In the genomic region with DNA sequence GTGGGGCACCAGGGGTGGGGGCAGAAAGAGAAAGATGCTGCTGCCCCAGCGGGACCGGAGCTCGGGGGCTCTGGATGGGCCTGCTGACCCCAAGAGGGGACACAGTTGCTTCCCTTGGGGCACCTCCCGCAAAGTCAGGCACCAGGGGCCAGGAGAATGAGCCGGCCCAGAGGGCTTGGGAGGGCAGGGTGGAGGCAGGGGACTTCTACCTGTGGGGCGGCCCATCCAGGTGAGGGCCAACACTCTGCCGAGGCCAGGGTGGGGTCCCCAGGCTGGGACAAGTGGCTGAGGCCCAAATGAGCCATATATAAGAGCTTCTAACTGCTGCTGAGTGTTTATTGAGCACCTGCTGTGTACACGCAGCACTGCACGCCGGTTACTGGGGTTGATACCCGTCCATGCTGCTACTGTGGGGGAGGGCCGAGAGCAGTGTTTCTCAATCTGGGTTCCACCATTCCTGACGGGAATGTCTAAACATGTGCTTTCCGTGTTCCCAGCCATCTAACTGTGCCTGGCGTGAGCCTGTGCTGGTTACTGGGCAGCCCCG, we compare ENCODE assay signal across 22 cellular contexts.
A peak's percentile ranks its signal among the peaks of the same experiment; 100 is the strongest.
DNase-seq lines count a peak whose midpoint lies in the region; ATAC-seq and TF ChIP-seq lines count a peak whose summit lies in the region.
"Had no signal": no experiment of that assay in that cellular context is flagged by ENCODE, and none has a peak within 500 bp of the region (broad histone marks: within the 10 kb centered on the region; RNA-seq: fewer than 3 reads in every experiment).

No MANE protein-coding gene starts in this region.

- no peaks in the 10 kb centered on the region for H3K36me3 ChIP-seq in BLaER1 treated with 17β-estradiol and CSF1 and Interleukin-3, amounts not matched to agents 10 nM and 100 nM
- no peaks in the 10 kb centered on the region for H3K36me3 ChIP-seq in ascending aorta
- H3K36me3 ChIP-seq: prostate gland, suprapubic skin had no signal

- CTCF ChIA-PET in activated CD4-positive, alpha-beta memory T cell treated with anti-CD3 and anti-CD28 coated beads for 36 hours (lab: Charles Lee) = interaction anchor here (1.6 to 2.6 kb wide), 2 partner anchors 15 to 20 kb away, joined by 5 to 8 read pairs; no protein-coding TSS in a partner anchor
- CTCF ChIA-PET in activated CD4-positive, alpha-beta memory T cell treated with anti-CD3 and anti-CD28 coated beads, Interleukin-2, amount 10 ng/mL, durations not matched to agents 7 days and 5 days (lab: Charles Lee) = no interaction called here

- H3K9ac ChIP-seq in BLaER1 treated with 17β-estradiol and CSF1 and Interleukin-3, amounts not matched to agents 10 nM and 100 nM = no peak overlapping the region

- TF ChIP-seq CTCF in endothelial cell (IDR thresholded peaks at IDR 0.05; ENCODE audit: unreplicated experiment) (no peak), ascending aorta (IDR thresholded peaks at IDR 0.05) (no peak)

- H3K4me3 ChIP-seq in BLaER1 treated with 17β-estradiol and CSF1 and Interleukin-3, amounts not matched to agents 10 nM and 100 nM = no peak overlapping the region
- H3K4me3 ChIP-seq in ascending aorta = no peak overlapping the region
- H3K4me3 ChIP-seq: A549, GM12878, prostate gland, suprapubic skin had no signal

- no peaks in the 10 kb centered on the region for H3K27me3 Mint-ChIP-seq in activated CD4-positive, alpha-beta memory T cell treated with anti-CD3 and anti-CD28 coated beads for 36 hours
- no peaks in the 10 kb centered on the region for H3K27me3 Mint-ChIP-seq in activated CD4-positive, alpha-beta memory T cell treated with anti-CD3 and anti-CD28 coated beads, Interleukin-2, amount 10 ng/mL, durations not matched to agents 7 days and 5 days
- H3K27me3 Mint-ChIP-seq in endothelial cell (ENCODE audit: unreplicated experiment) = peaks cover 3% of the 10 kb centered on the region
- peaks cover 2 to 6% of the 10 kb centered on the region in 2 donors for H3K27me3 Mint-ChIP-seq in natural killer cell treated with Interleukin-12 subunit alpha and Interleukin-12 subunit beta and Interleukin-15 and Interleukin-18, amount 100 ng/mL, for 72 hours
- H3K27me3 Mint-ChIP-seq: naive thymus-derived CD4-positive, alpha-beta T cell had no signal

- H3K4me1 Mint-ChIP-seq in activated CD4-positive, alpha-beta memory T cell treated with anti-CD3 and anti-CD28 coated beads for 36 hours (ENCODE audit: low read depth) = no peaks in the 10 kb centered on the region
- H3K4me1 Mint-ChIP-seq in activated CD4-positive, alpha-beta memory T cell treated with anti-CD3 and anti-CD28 coated beads, Interleukin-2, amount 10 ng/mL, durations not matched to agents 7 days and 5 days = no peaks in the 10 kb centered on the region
- H3K4me1 Mint-ChIP-seq in endothelial cell (ENCODE audit: unreplicated experiment) = peaks cover 13% of the 10 kb centered on the region
- H3K4me1 Mint-ChIP-seq in natural killer cell treated with Interleukin-12 subunit alpha and Interleukin-12 subunit beta and Interleukin-15 and Interleukin-18, amount 100 ng/mL, for 72 hours (ENCODE audit: low read depth in 2 of 2) = no peaks in the 10 kb centered on the region
- H3K4me1 Mint-ChIP-seq: immature natural killer cell had no signal

- H3K36me3 Mint-ChIP-seq in activated CD4-positive, alpha-beta memory T cell treated with anti-CD3 and anti-CD28 coated beads for 36 hours = no peaks in the 10 kb centered on the region
- H3K36me3 Mint-ChIP-seq in activated CD4-positive, alpha-beta memory T cell treated with anti-CD3 and anti-CD28 coated beads, Interleukin-2, amount 10 ng/mL, durations not matched to agents 7 days and 5 days (ENCODE audit: low read depth) = no peaks in the 10 kb centered on the region
- no peaks in the 10 kb centered on the region for H3K36me3 Mint-ChIP-seq in endothelial cell (ENCODE audit: low read depth, unreplicated experiment)
- no peaks in the 10 kb centered on the region for H3K36me3 Mint-ChIP-seq in natural killer cell treated with Interleukin-12 subunit alpha and Interleukin-12 subunit beta and Interleukin-15 and Interleukin-18, amount 100 ng/mL, for 72 hours
- H3K36me3 Mint-ChIP-seq: immature natural killer cell; naive thymus-derived CD4-positive, alpha-beta T cell had no signal

- H3K4me3 Mint-ChIP-seq in activated CD4-positive, alpha-beta memory T cell treated with anti-CD3 and anti-CD28 coated beads for 36 hours = no peak overlapping the region
- H3K4me3 Mint-ChIP-seq in activated CD4-positive, alpha-beta memory T cell treated with anti-CD3 and anti-CD28 coated beads, Interleukin-2, amount 10 ng/mL, durations not matched to agents 7 days and 5 days = no peak overlapping the region
- H3K4me3 Mint-ChIP-seq in endothelial cell (ENCODE audit: unreplicated experiment) = no peak overlapping the region
- H3K4me3 Mint-ChIP-seq in natural killer cell treated with Interleukin-12 subunit alpha and Interleukin-12 subunit beta and Interleukin-15 and Interleukin-18, amount 100 ng/mL, for 72 hours = no peak overlapping the region
- H3K4me3 Mint-ChIP-seq: immature natural killer cell; naive thymus-derived CD4-positive, alpha-beta T cell had no signal

- intact Hi-C loops in activated CD4-positive, alpha-beta memory T cell treated with anti-CD3 and anti-CD28 coated beads for 36 hours (cut with micrococcal nuclease) = no loop called here
- intact Hi-C loops in ascending aorta (cut with DNase I) = no loop called here

- peaks cover 32 to 77% (median 73%) of the 10 kb centered on the region in 10 experiments for H3K4me1 ChIP-seq in BLaER1 treated with 17β-estradiol and CSF1 and Interleukin-3, amounts not matched to agents 10 nM and 100 nM
- H3K4me1 ChIP-seq in ascending aorta = peaks cover under 1% of the 10 kb centered on the region in 2 donors

- POLR2A ChIA-PET in activated CD4-positive, alpha-beta memory T cell treated with anti-CD3 and anti-CD28 coated beads for 36 hours (lab: Charles Lee) = no interaction called here
- POLR2A ChIA-PET in activated CD4-positive, alpha-beta memory T cell treated with anti-CD3 and anti-CD28 coated beads, Interleukin-2, amount 10 ng/mL, durations not matched to agents 7 days and 5 days (lab: Charles Lee) = no interaction called here

- H3K4me2 ChIP-seq in BLaER1 treated with 17β-estradiol and CSF1 and Interleukin-3, amounts not matched to agents 10 nM and 100 nM = peak overlapping the region in 7 of 11 experiments; percentile 9 to 81 (median 71); a peak in 8 of 22 replicates
- H3K4me2 ChIP-seq: A549 had no signal

- no peaks in the 10 kb centered on the region for H3K9me3 ChIP-seq in BLaER1 treated with 17β-estradiol and CSF1 and Interleukin-3, amounts not matched to agents 10 nM and 100 nM (replicated peaks in 1 of 11)
- no peaks in the 10 kb centered on the region for H3K9me3 ChIP-seq in ascending aorta
- H3K9me3 ChIP-seq: A549, prostate gland, suprapubic skin had no signal

- H3K27ac Mint-ChIP-seq in activated CD4-positive, alpha-beta memory T cell treated with anti-CD3 and anti-CD28 coated beads for 36 hours = no peak overlapping the region
- H3K27ac Mint-ChIP-seq in activated CD4-positive, alpha-beta memory T cell treated with anti-CD3 and anti-CD28 coated beads, Interleukin-2, amount 10 ng/mL, durations not matched to agents 7 days and 5 days = no peak overlapping the region
- no peak overlapping the region for H3K27ac Mint-ChIP-seq in endothelial cell (ENCODE audit: unreplicated experiment)
- H3K27ac Mint-ChIP-seq in natural killer cell treated with Interleukin-12 subunit alpha and Interleukin-12 subunit beta and Interleukin-15 and Interleukin-18, amount 100 ng/mL, for 72 hours = no peak overlapping the region
- H3K27ac Mint-ChIP-seq: immature natural killer cell; naive thymus-derived CD4-positive, alpha-beta T cell had no signal

- peak; percentile 7 for DNase-seq in activated CD4-positive, alpha-beta memory T cell treated with anti-CD3 and anti-CD28 coated beads for 36 hours
- no peak for DNase-seq in activated CD4-positive, alpha-beta memory T cell treated with anti-CD3 and anti-CD28 coated beads, Interleukin-2, amount 10 ng/mL, durations not matched to agents 7 days and 5 days
- DNase-seq in endothelial cell (ENCODE audit: low spot score) = peak; percentile 3
- peak; percentile 48 for DNase-seq in natural killer cell treated with Interleukin-12 subunit alpha and Interleukin-12 subunit beta and Interleukin-15 and Interleukin-18, amount 100 ng/mL, for 72 hours (ENCODE audit: low spot score)
- DNase-seq in SKM-1 (lab: John Stamatoyannopoulos, UW; ENCODE audit: unreplicated experiment) = no peak
- DNase-seq in ascending aorta (ENCODE audit: low spot score in 2 of 2) = no peak
- DNase-seq: DMS153; immature natural killer cell; mammary epithelial cell; NCI-H1417; NCI-H2107; NCI-H510A treated with DMSO at 0.1 percent for 48 hours; stimulated activated CD4-positive, alpha-beta T cell treated with anti-CD3 and anti-CD28 coated beads, Interleukin-12 subunit alpha, Interleukin-12 subunit beta, amount 100 ng/mL, for 4 hours; SW 1271 had no signal

- ATAC-seq in natural killer cell treated with Interleukin-12 subunit alpha and Interleukin-12 subunit beta and Interleukin-15 and Interleukin-18, amount 100 ng/mL, for 72 hours = no peak
- ATAC-seq in GM19463 (IDR thresholded peaks at IDR 0.05; ENCODE audit: unreplicated experiment) = no peak
- ATAC-seq: GM12878; naive thymus-derived CD4-positive, alpha-beta T cell had no signal

- H3K27me3 ChIP-seq in BLaER1 treated with 17β-estradiol and CSF1 and Interleukin-3, amounts not matched to agents 10 nM and 100 nM = peaks cover 0 to 22% (median 0%) of the 10 kb centered on the region in 11 experiments; a peak in 7 of 22 replicates
- no peaks in the 10 kb centered on the region for H3K27me3 ChIP-seq in ascending aorta
- H3K27me3 ChIP-seq: suprapubic skin had no signal

- no peaks in the 10 kb centered on the region for H3K9me3 Mint-ChIP-seq in activated CD4-positive, alpha-beta memory T cell treated with anti-CD3 and anti-CD28 coated beads for 36 hours
- no peaks in the 10 kb centered on the region for H3K9me3 Mint-ChIP-seq in activated CD4-positive, alpha-beta memory T cell treated with anti-CD3 and anti-CD28 coated beads, Interleukin-2, amount 10 ng/mL, durations not matched to agents 7 days and 5 days
- no peaks in the 10 kb centered on the region for H3K9me3 Mint-ChIP-seq in endothelial cell (ENCODE audit: unreplicated experiment)
- no peaks in the 10 kb centered on the region for H3K9me3 Mint-ChIP-seq in natural killer cell treated with Interleukin-12 subunit alpha and Interleukin-12 subunit beta and Interleukin-15 and Interleukin-18, amount 100 ng/mL, for 72 hours
- H3K9me3 Mint-ChIP-seq: immature natural killer cell; naive thymus-derived CD4-positive, alpha-beta T cell had no signal

- H4K20me1 ChIP-seq in BLaER1 treated with 17β-estradiol and CSF1 and Interleukin-3, amounts not matched to agents 10 nM and 100 nM = peaks cover 0 to 24% (median under 1%) of the 10 kb centered on the region in 11 experiments; a peak in 7 of 22 replicates

- H3K27ac ChIP-seq in BLaER1 treated with 17β-estradiol and CSF1 and Interleukin-3, amounts not matched to agents 10 nM and 100 nM = no peak overlapping the region
- no peak overlapping the region for H3K27ac ChIP-seq in ascending aorta
- H3K27ac ChIP-seq: A549, C4-2B, prostate gland, suprapubic skin had no signal

Comparison
In these comparisons a context has a peak if more than half of its experiments do, and no peak if none do; other contexts are left out.
1. DNase-seq: peak in activated CD4-positive, alpha-beta memory T cell treated with anti-CD3 and anti-CD28 coated beads for 36 hours (single experiment), endothelial cell (single experiment) and natural killer cell treated with Interleukin-12 subunit alpha and Interleukin-12 subunit beta and Interleukin-15 and Interleukin-18, amount 100 ng/mL, for 72 hours (single experiment); none in activated CD4-positive, alpha-beta memory T cell treated with anti-CD3 and anti-CD28 coated beads, Interleukin-2, amount 10 ng/mL, durations not matched to agents 7 days and 5 days (single experiment), SKM-1 (single experiment) and ascending aorta (0 of 2).